9 cellular contexts compared by ENCODE assay signal in the genomic region with DNA sequence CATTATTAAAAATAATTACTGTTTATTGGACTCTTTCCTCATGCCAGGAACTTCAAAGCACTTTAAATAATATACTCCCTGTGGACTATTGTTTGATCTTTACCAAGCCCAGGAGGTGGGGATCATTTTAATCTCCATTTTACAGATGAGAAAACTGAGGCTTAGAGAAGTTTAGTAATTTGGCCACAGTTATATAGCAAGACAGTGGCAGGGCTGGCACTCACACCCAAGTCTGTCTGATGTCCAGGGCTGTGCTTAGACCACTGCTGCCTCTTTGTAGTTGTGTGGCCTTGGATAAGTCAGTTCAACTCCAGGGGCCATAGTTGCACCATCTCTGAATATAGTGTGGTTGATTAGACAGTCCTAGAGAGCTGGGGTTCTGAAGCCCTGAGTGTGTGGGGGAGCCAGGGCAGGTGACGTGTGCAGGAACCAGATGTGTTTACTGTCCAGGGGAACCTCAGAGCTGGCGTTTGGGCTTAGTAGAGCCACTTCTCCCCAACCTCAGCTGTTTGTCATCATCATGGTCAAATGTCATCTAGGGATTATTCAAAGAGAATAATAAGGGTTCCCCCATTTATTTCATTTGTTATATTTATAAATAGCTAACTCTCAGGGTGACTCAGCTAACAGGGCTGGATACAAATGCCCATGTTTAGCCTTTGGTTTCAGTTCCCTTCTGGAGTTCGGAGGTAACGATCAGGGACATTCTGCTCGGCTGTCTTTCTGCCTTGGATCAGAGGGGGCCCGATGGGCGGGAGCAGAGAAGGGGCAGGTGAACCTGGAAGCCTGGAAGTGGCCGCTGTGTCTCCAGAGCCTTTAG.
DNase-seq lines count a peak whose midpoint lies in the region; ATAC-seq lines count a peak whose summit lies in the region.
"Had no signal": no experiment of that assay in that cellular context is flagged by ENCODE, and none has a peak within 500 bp of the region (broad histone marks: within the 10 kb centered on the region; RNA-seq: fewer than 3 reads in every experiment).

No MANE protein-coding gene starts in this region.

- ATAC-seq in GM18868 (IDR thresholded peaks at IDR 0.05; ENCODE audit: unreplicated experiment), result peak; percentile 85
- ATAC-seq in HG02588 (IDR thresholded peaks at IDR 0.05; ENCODE audit: unreplicated experiment), result peak; percentile 71
- peak; percentile 23 to 46 for ATAC-seq in naive B cell (ENCODE audit: low read depth in 2 of 2)

- no peaks in the 10 kb centered on the region for H3K9me3 Mint-ChIP-seq in naive B cell
- H3K9me3 Mint-ChIP-seq in activated T-helper 1 cell treated with anti-CD3 and anti-CD28 coated beads, Interleukin-12 subunit alpha, Interleukin-12 subunit beta, Interleukin-2, Interleukin-4 antibody, amounts not matched to agents 30 ng/mL and 10 ng/mL and 1 ng/mL, durations not matched to agents 14 hours and 24 hours and 36 hours, result no peaks in the 10 kb centered on the region

- peak overlapping the region in 5 of 6 donors; percentile 53 to 83 (median 62) for H3K27ac Mint-ChIP-seq in naive B cell
- H3K27ac Mint-ChIP-seq in activated T-helper 1 cell treated with anti-CD3 and anti-CD28 coated beads, Interleukin-12 subunit alpha, Interleukin-12 subunit beta, Interleukin-2, Interleukin-4 antibody, amounts not matched to agents 30 ng/mL and 10 ng/mL and 1 ng/mL, durations not matched to agents 14 hours and 24 hours and 36 hours, result no peak overlapping the region

- intact Hi-C loops in activated T-helper 1 cell treated with anti-CD3 and anti-CD28 coated beads, Interleukin-12 subunit alpha, Interleukin-12 subunit beta, Interleukin-2, Interleukin-4 antibody, amounts not matched to agents 30 ng/mL and 10 ng/mL and 1 ng/mL, durations not matched to agents 14 hours and 24 hours and 36 hours (cut with micrococcal nuclease), result no loop called here
- intact Hi-C loops in cardiac septum (cut with DNase I), result no loop called here

- no peak overlapping the region for H3K4me3 Mint-ChIP-seq in naive B cell
- H3K4me3 Mint-ChIP-seq in activated T-helper 1 cell treated with anti-CD3 and anti-CD28 coated beads, Interleukin-12 subunit alpha, Interleukin-12 subunit beta, Interleukin-2, Interleukin-4 antibody, amounts not matched to agents 30 ng/mL and 10 ng/mL and 1 ng/mL, durations not matched to agents 14 hours and 24 hours and 36 hours, result no peak overlapping the region

- no peaks in the 10 kb centered on the region for H3K27me3 Mint-ChIP-seq in naive B cell
- H3K27me3 Mint-ChIP-seq in activated T-helper 1 cell treated with anti-CD3 and anti-CD28 coated beads, Interleukin-12 subunit alpha, Interleukin-12 subunit beta, Interleukin-2, Interleukin-4 antibody, amounts not matched to agents 30 ng/mL and 10 ng/mL and 1 ng/mL, durations not matched to agents 14 hours and 24 hours and 36 hours (ENCODE audit: insufficient read depth), result no peaks in the 10 kb centered on the region

- peaks cover 7 to 17% (median 13%) of the 10 kb centered on the region in 3 donors for H3K4me1 Mint-ChIP-seq in naive B cell
- H3K4me1 Mint-ChIP-seq in activated T-helper 1 cell treated with anti-CD3 and anti-CD28 coated beads, Interleukin-12 subunit alpha, Interleukin-12 subunit beta, Interleukin-2, Interleukin-4 antibody, amounts not matched to agents 30 ng/mL and 10 ng/mL and 1 ng/mL, durations not matched to agents 14 hours and 24 hours and 36 hours (ENCODE audit: low read depth), result peaks cover 5% of the 10 kb centered on the region

- H3K36me3 Mint-ChIP-seq in naive B cell, result peaks cover 26 to 39% of the 10 kb centered on the region in 2 donors
- H3K36me3 Mint-ChIP-seq in activated T-helper 1 cell treated with anti-CD3 and anti-CD28 coated beads, Interleukin-12 subunit alpha, Interleukin-12 subunit beta, Interleukin-2, Interleukin-4 antibody, amounts not matched to agents 30 ng/mL and 10 ng/mL and 1 ng/mL, durations not matched to agents 14 hours and 24 hours and 36 hours (ENCODE audit: low read depth), result peaks cover 12% of the 10 kb centered on the region

- peak; percentile 51 for DNase-seq in LHCN-M2 (ENCODE audit: low read depth)
- DNase-seq in naive B cell, result no peak
- no peak for DNase-seq in activated T-helper 1 cell treated with anti-CD3 and anti-CD28 coated beads, Interleukin-12 subunit alpha, Interleukin-12 subunit beta, Interleukin-2, Interleukin-4 antibody, amounts not matched to agents 30 ng/mL and 10 ng/mL and 1 ng/mL, durations not matched to agents 14 hours and 24 hours and 36 hours (ENCODE audit: low spot score)
- no peak for DNase-seq in activated effector memory CD4-positive, alpha-beta T cell treated with anti-CD3 and anti-CD28 coated beads, Interleukin-2, amount 50 U/mL, for 16 hours
- no peak for DNase-seq in cardiac septum (ENCODE audit: low spot score)
- no peak for DNase-seq in occipital lobe (lab: John Stamatoyannopoulos, UW)
- DNase-seq: NCI-H1048 had no signal

Comparison
In these comparisons a context has a peak if more than half of its experiments do, and no peak if none do; other contexts are left out.
1. ATAC-seq: peak in every context shown above with its lines; median percentile 85 in GM18868; 71 in HG02588; 34 in naive B cell.